Comparison of ENCODE assay signal across 16 cellular contexts in the genomic region with DNA sequence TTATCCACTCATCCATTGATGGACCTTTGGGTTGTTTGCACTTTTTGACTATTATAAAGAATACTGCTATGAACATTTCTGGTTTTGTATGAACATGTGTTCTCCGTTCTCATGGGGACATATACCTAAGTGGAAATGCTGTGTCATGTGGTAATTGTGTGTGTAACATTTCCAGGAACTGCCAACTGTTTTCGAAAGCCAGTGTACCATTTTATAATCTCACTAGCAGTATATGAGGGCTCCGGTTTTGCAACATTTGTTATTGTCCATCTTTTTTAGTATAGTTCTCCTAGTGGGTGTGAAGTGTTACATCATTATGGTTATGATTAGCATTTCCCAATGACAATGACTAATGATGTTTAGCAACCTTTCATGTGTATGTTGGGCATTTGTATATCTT. TPM values are rescaled to one million over a fixed set of nuclear protein-coding genes. Genes with fewer than 3 reads are reported as not detected.
DNase-seq lines count a peak whose midpoint lies in the region; FAIRE-seq and TF ChIP-seq lines count a peak whose summit lies in the region.
"Had no signal": no experiment of that assay in that cellular context is flagged by ENCODE, and none has a peak within 500 bp of the region (broad histone marks: within the 10 kb centered on the region; RNA-seq: fewer than 3 reads in every experiment).

No MANE protein-coding gene starts in this region.

- TF ChIP-seq CTCF in bronchial epithelial cell (IDR thresholded peaks at IDR 0.05; ENCODE audit: insufficient read depth, low read length, severe bottlenecking) (no peak), neutrophil (IDR thresholded peaks at IDR 0.05) (peak; percentile 19), Peyer's patch (IDR thresholded peaks at IDR 0.05) (no peak)

- H3K27me3 ChIP-seq in bronchial epithelial cell (ENCODE audit: control insufficient read depth, insufficient read depth, low read length), result no peaks in the 10 kb centered on the region
- H3K27me3 ChIP-seq in neutrophil, result no peaks in the 10 kb centered on the region
- no peaks in the 10 kb centered on the region for H3K27me3 ChIP-seq in Peyer's patch

- no peaks in the 10 kb centered on the region for H3K36me3 ChIP-seq in bronchial epithelial cell (ENCODE audit: control insufficient read depth, insufficient read depth, low read length)
- H3K36me3 ChIP-seq in neutrophil, result no peaks in the 10 kb centered on the region
- no peaks in the 10 kb centered on the region for H3K36me3 ChIP-seq in Peyer's patch

- H3K9me3 ChIP-seq in neutrophil (no peaks in the 10 kb centered on the region), Peyer's patch (no peaks in the 10 kb centered on the region)

- FAIRE-seq in bronchial epithelial cell (lab: Jason Lieb, UNC), result no peak
- FAIRE-seq: frontal cortex had no signal

- DNase-seq in GF-D8 (lab: John Stamatoyannopoulos, UW), result peak; percentile 96
- peak; percentile 56 for DNase-seq in NCI-H460 (ENCODE audit: extremely low read depth, low read depth)
- peak; percentile 93 for DNase-seq in bronchial epithelial cell (ENCODE audit: low read depth)
- DNase-seq in superior temporal gyrus (ENCODE audit: extremely low spot score), result no peak
- DNase-seq in Peyer's patch, result no peak
- no peak for DNase-seq in NCI-H1092 (lab: John Stamatoyannopoulos, UW)
- DNase-seq: activated CD4-positive, alpha-beta T cell treated with anti-CD3 and anti-CD28 coated beads for 1 hour; activated gamma-delta T cell; CD8-positive, alpha-beta memory T cell; cerebellar nuclear complex; islet precursor cell; NCI-H2081; right cardiac atrium; SW 1271 had no signal

- peaks cover 58 to 62% of the 10 kb centered on the region in 2 experiments for H3K4me1 ChIP-seq in neutrophil (ENCODE audit: control insufficient read depth in 1 of 2, insufficient read depth in 1 of 2, low read depth in 1 of 2, low read length in 1 of 2)
- peaks cover 0 to 15% (median 0%) of the 10 kb centered on the region in 4 donors for H3K4me1 ChIP-seq in Peyer's patch

- no peak for TF ChIP-seq POLR2A in Peyer's patch (IDR thresholded peaks at IDR 0.05)

- H3K27ac ChIP-seq in neutrophil (peak overlapping the region; percentile 93), Peyer's patch (peak overlapping the region in 2 of 4 donors; percentile 5 to 51)

- H3K4me3 ChIP-seq in bronchial epithelial cell (ENCODE audit: low read depth, low read length) (no peak overlapping the region), neutrophil (ENCODE audit: low read depth in 1 of 2, low read length in 1 of 2) (peak overlapping the region in 1 of 2 experiments; percentile 11), Peyer's patch (no peak overlapping the region)

RNA-seq across cellular contexts. Expression of a gene that starts 5.1 kb away (rescaled TPM):
- 42.3 and 58.9 TPM in 2 replicates for total RNA-seq in NCI-H460 (2014; rRNA removed; shearing (Covaris generic))
- 62.0 and 78.4 TPM in 2 replicates for polyA plus RNA-seq in NCI-H460 (2014; cell fraction: nucleus; rRNA removed)
- 35.5 and 54.4 TPM in 2 replicates for total RNA-seq in bronchial epithelial cell
- total RNA-seq in Peyer's patch, result 100 to 1,000 TPM in 3 of 4 donors, 10 to 100 TPM in 1; 87.0 to 344 (median 119) TPM

RNA-seq across cellular contexts. Expression of a gene that starts 41.9 kb away (rescaled TPM):
- total RNA-seq in NCI-H460 (2014; rRNA removed; shearing (Covaris generic)), result 19.8 and 20.7 TPM in 2 replicates
- 13.4 and 15.3 TPM in 2 replicates for polyA plus RNA-seq in NCI-H460 (2014; cell fraction: nucleus; rRNA removed)
- total RNA-seq in bronchial epithelial cell (15.3 and 16.3 TPM in 2 replicates), Peyer's patch (10 to 100 TPM in 3 of 4 donors, 1 to 10 TPM in 1; 8.6 to 20.6 (median 12.5) TPM)

RNA-seq across cellular contexts. Expression of a gene that starts 59.0 kb away (rescaled TPM):
- 64.1 and 70.1 TPM in 2 replicates for total RNA-seq in NCI-H460 (2014; rRNA removed; shearing (Covaris generic))
- polyA plus RNA-seq in NCI-H460 (2014; cell fraction: nucleus; rRNA removed), result 98.8 and 123 TPM in 2 replicates
- total RNA-seq in bronchial epithelial cell (99.0 and 137 TPM in 2 replicates), Peyer's patch (100 to 1,000 TPM in 1 of 4 donors, 10 to 100 TPM in 3; 48.7 to 150 (median 64.7) TPM)

Comparison
In these comparisons a context has a peak if more than half of its experiments do, and no peak if none do; other contexts are left out.
1. DNase-seq: peak in GF-D8 (single experiment), NCI-H460 (single experiment) and bronchial epithelial cell (single experiment); none in superior temporal gyrus (single experiment), Peyer's patch (0 of 3) and NCI-H1092 (single experiment).